In genomic region chr1:59355361-59355760, GRCh38 we compare ENCODE assay signal across 12 cellular contexts. TPM values are rescaled to one million over a fixed set of nuclear protein-coding genes. Genes with fewer than 3 reads are reported as not detected.
DNase-seq lines count a peak whose midpoint lies in the region; ATAC-seq lines count a peak whose summit lies in the region.
"Had no signal": no experiment of that assay in that cellular context is flagged by ENCODE, and none has a peak within 500 bp of the region (broad histone marks: within the 10 kb centered on the region; RNA-seq: fewer than 3 reads in every experiment).

No MANE protein-coding gene starts in this region.

- POLR2A ChIA-PET in naive thymus-derived CD4-positive, alpha-beta T cell (lab: Charles Lee), result no interaction called here

- H3K9me3 Mint-ChIP-seq in naive thymus-derived CD4-positive, alpha-beta T cell, result no peaks in the 10 kb centered on the region
- H3K9me3 Mint-ChIP-seq: T-helper 2 cell treated with Interferon-gamma antibody and Interleukin-4, amounts not matched to agents 5 μg/mL and 100 μg/mL, for 36 hours had no signal

- H3K27ac Mint-ChIP-seq in naive thymus-derived CD4-positive, alpha-beta T cell, result no peak overlapping the region

- H3K27me3 ChIP-seq in naive thymus-derived CD4-positive, alpha-beta T cell (ENCODE audit: control insufficient read depth in 2 of 2, insufficient read depth in 2 of 2, low read length in 2 of 2), result no peaks in the 10 kb centered on the region
- H3K27me3 ChIP-seq: neutrophil had no signal

- no peak for DNase-seq in left colon
- no peak for DNase-seq in ACHN
- DNase-seq in occipital lobe (lab: John Stamatoyannopoulos, UW), result no peak
- DNase-seq in naive thymus-derived CD4-positive, alpha-beta T cell, result no peak
- DNase-seq in cortex of kidney (lab: John Stamatoyannopoulos, UW), result no peak
- DNase-seq: DND-41 had no signal

- no peaks in the 10 kb centered on the region for H3K9me3 ChIP-seq in naive thymus-derived CD4-positive, alpha-beta T cell (ENCODE audit: control insufficient read depth in 2 of 3, low read length in 3 of 3)
- H3K9me3 ChIP-seq: neutrophil had no signal

- intact Hi-C loops in left colon (cut with DNase I, micrococcal nuclease), result no loop called here
- intact Hi-C loops in naive thymus-derived CD4-positive, alpha-beta T cell (cut with micrococcal nuclease), result no loop called here

- CTCF ChIA-PET in naive thymus-derived CD4-positive, alpha-beta T cell (lab: Charles Lee), result no interaction called here

- H3K27me3 Mint-ChIP-seq in naive thymus-derived CD4-positive, alpha-beta T cell, result no peaks in the 10 kb centered on the region

- no peak overlapping the region for H3K4me3 ChIP-seq in naive thymus-derived CD4-positive, alpha-beta T cell (ENCODE audit: low read length)

- ATAC-seq in GM18511 (IDR thresholded peaks at IDR 0.05; ENCODE audit: unreplicated experiment) (peak; percentile 85), GM21367 (IDR thresholded peaks at IDR 0.05; ENCODE audit: unreplicated experiment) (peak; percentile 68), HG03342 (IDR thresholded peaks at IDR 0.05; ENCODE audit: unreplicated experiment) (peak; percentile 81), left colon (peak; percentile 48)
- ATAC-seq in naive thymus-derived CD4-positive, alpha-beta T cell, result no peak

- in situ Hi-C loops in ACHN (cut with HindIII; ENCODE audit: low pct_ligation_motif_present, low pct_unique_long_range_greater_than_20kb, low sequenced_read_pairs), result no loop called here

- H3K27ac ChIP-seq in naive thymus-derived CD4-positive, alpha-beta T cell (ENCODE audit: low read depth, low read length), result no peak overlapping the region
- H3K27ac ChIP-seq: HL-60, neutrophil had no signal

- no peaks in the 10 kb centered on the region for H3K36me3 ChIP-seq in naive thymus-derived CD4-positive, alpha-beta T cell (ENCODE audit: control insufficient read depth in 2 of 3, insufficient read depth in 3 of 3, low read length in 3 of 3)
- H3K36me3 ChIP-seq: neutrophil had no signal

- H3K4me3 Mint-ChIP-seq in naive thymus-derived CD4-positive, alpha-beta T cell, result no peak overlapping the region
- H3K4me3 Mint-ChIP-seq: T-helper 2 cell treated with Interferon-gamma antibody and Interleukin-4, amounts not matched to agents 5 μg/mL and 100 μg/mL, for 36 hours had no signal

- H3K4me1 Mint-ChIP-seq in naive thymus-derived CD4-positive, alpha-beta T cell, result peaks cover 0 to 27% (median 0%) of the 10 kb centered on the region in 7 donors

- no peaks in the 10 kb centered on the region for H3K4me1 ChIP-seq in naive thymus-derived CD4-positive, alpha-beta T cell (ENCODE audit: control insufficient read depth in 2 of 2, insufficient read depth in 2 of 2, low read length in 2 of 2)

- peaks cover 5 to 30% (median 12%) of the 10 kb centered on the region in 5 donors for H3K36me3 Mint-ChIP-seq in naive thymus-derived CD4-positive, alpha-beta T cell

RNA-seq across cellular contexts. Expression of gene FGGY, which starts 58.5 kb away (rescaled TPM):
- 10 to 100 TPM; 17.3 to 24.1 TPM for total RNA-seq in left colon
- 24.2 TPM for total RNA-seq in occipital lobe
- 10 to 100 TPM; 10.7 to 15.2 (median 13.9) TPM for total RNA-seq in naive thymus-derived CD4-positive, alpha-beta T cell
- 1 to 10 TPM; 2.5 to 5.4 TPM for polyA plus RNA-seq in naive thymus-derived CD4-positive, alpha-beta T cell
